In the genomic region with DNA sequence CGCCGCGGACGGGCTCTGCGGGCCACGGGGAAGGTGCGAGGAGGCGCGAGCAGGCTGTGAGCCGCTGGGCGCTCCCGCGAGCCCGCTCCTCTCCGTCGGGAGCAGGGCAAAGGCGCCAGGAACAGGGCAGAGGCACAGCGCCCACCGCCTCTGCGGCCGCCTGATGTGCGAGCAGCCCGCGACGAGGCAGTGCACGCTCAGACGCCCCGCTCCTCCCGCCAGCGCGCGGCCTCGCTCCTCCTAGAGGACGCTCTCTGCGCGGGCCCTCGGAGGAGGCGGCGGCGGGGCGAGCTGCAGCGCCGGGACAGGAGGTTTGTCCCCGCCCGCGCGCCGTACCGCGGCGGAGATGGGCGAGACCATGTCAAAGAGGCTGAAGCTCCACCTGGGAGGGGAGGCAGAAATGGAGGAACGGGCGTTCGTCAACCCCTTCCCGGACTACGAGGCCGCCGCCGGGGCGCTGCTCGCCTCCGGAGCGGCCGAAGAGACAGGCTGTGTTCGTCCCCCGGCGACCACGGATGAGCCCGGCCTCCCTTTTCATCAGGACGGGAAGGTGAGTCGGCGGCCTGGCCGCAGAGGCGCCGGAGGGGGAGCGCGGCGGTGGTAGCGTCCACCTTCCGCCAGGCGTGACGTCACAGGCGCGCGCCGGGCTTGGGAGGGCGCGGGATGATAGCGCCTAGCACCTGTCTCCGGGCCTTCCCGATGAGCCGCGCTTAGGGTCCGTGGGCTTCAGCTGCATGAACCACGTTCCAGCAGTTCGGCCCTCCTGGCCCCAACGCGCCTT, we compare ENCODE assay signal across 1 cellular context.
TF ChIP-seq lines count a peak whose summit lies in the region.

No MANE protein-coding gene starts in this region.

TF ChIP-seq in HepG2, 621 proteins besides CTCF, POLR2A, EP300 and RAD21 (continued from another document and continues in another):
- TF ChIP-seq, protein P1, sequence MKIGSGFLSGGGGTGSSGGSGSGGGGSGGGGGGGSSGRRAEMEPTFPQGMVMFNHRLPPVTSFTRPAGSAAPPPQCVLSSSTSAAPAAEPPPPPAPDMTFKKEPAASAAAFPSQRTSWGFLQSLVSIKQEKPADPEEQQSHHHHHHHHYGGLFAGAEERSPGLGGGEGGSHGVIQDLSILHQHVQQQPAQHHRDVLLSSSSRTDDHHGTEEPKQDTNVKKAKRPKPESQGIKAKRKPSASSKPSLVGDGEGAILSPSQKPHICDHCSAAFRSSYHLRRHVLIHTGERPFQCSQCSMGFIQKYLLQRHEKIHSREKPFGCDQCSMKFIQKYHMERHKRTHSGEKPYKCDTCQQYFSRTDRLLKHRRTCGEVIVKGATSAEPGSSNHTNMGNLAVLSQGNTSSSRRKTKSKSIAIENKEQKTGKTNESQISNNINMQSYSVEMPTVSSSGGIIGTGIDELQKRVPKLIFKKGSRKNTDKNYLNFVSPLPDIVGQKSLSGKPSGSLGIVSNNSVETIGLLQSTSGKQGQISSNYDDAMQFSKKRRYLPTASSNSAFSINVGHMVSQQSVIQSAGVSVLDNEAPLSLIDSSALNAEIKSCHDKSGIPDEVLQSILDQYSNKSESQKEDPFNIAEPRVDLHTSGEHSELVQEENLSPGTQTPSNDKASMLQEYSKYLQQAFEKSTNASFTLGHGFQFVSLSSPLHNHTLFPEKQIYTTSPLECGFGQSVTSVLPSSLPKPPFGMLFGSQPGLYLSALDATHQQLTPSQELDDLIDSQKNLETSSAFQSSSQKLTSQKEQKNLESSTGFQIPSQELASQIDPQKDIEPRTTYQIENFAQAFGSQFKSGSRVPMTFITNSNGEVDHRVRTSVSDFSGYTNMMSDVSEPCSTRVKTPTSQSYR (CRISPR knock-in tag; IDR thresholded peaks at IDR 0.05; ENCODE audit: borderline replicate concordance), result peak; percentile 5; the same call in 1 of the 2 replicates
- TF ChIP-seq ZSCAN21 (CRISPR knock-in tag; IDR thresholded peaks at IDR 0.05; ENCODE audit: borderline replicate concordance) (peak; percentile 86), TP53 (CRISPR knock-in tag; conservative IDR thresholded peaks at IDR 0.05) (no peak), SCMH1 (CRISPR knock-in tag; IDR thresholded peaks at IDR 0.05; ENCODE audit: borderline replicate concordance) (no peak), MIER2 (CRISPR knock-in tag; IDR thresholded peaks at IDR 0.05) (no peak), MAFF (IDR thresholded peaks at IDR 0.05; ENCODE audit: low read depth, low read length) (no peak), ZBTB1 (CRISPR knock-in tag; IDR thresholded peaks at IDR 0.05; ENCODE audit: borderline replicate concordance) (no peak), ZNF790 (CRISPR knock-in tag; IDR thresholded peaks at IDR 0.05; ENCODE audit: borderline replicate concordance) (peak; percentile 87; the same call in 1 of the 2 replicates), POGZ (CRISPR knock-in tag; IDR thresholded peaks at IDR 0.05) (peak; percentile 87), SATB2 (CRISPR knock-in tag; IDR thresholded peaks at IDR 0.05) (no peak), ZNF709 (CRISPR knock-in tag; IDR thresholded peaks at IDR 0.05) (peak; percentile 39; the same call in 1 of the 2 replicates), RBM39 (IDR thresholded peaks at IDR 0.05; ENCODE audit: low read depth, low read length, poor library complexity, severe bottlenecking) (peak; percentile 95), AHR (CRISPR knock-in tag; IDR thresholded peaks at IDR 0.05) (0 out of 2 replicates have a peak, but pooled peaks have one; percentile 33), NR2C2 (CRISPR knock-in tag; IDR thresholded peaks at IDR 0.05; ENCODE audit: borderline replicate concordance) (peak; percentile 74; the same call in 1 of the 2 replicates), ZNF546 (CRISPR knock-in tag; conservative IDR thresholded peaks at IDR 0.05) (peak; percentile 29; the same call in 1 of the 2 replicates), SETDB1 (CRISPR knock-in tag; IDR thresholded peaks at IDR 0.05; ENCODE audit: borderline replicate concordance) (no peak), SIN3A (IDR thresholded peaks at IDR 0.05; ENCODE audit: borderline replicate concordance, low read depth, low read length) (peak; percentile 64; the same call in 1 of the 2 replicates), SSRP1 (CRISPR knock-in tag; IDR thresholded peaks at IDR 0.05) (no peak), ZNF775 (CRISPR knock-in tag; IDR thresholded peaks at IDR 0.05; ENCODE audit: borderline replicate concordance) (no peak), ZNF605 (CRISPR knock-in tag; IDR thresholded peaks at IDR 0.05) (peak; percentile 70), REXO4 (CRISPR knock-in tag; IDR thresholded peaks at IDR 0.05; ENCODE audit: borderline replicate concordance) (0 out of 2 replicates have a peak, but pooled peaks have one; percentile 86), ZNF672 (CRISPR knock-in tag; IDR thresholded peaks at IDR 0.05) (no peak), THYN1 (CRISPR knock-in tag; IDR thresholded peaks at IDR 0.05; ENCODE audit: borderline replicate concordance, low read depth) (no peak), ZNF367 (CRISPR knock-in tag; IDR thresholded peaks at IDR 0.05; ENCODE audit: borderline replicate concordance) (peak; percentile 18; the same call in 1 of the 2 replicates), SAFB2 (CRISPR knock-in tag; IDR thresholded peaks at IDR 0.05; ENCODE audit: borderline replicate concordance, low read depth) (peak; percentile 88; the same call in 1 of the 2 replicates), FOXA1 (IDR thresholded peaks at IDR 0.05) (no peak), FOXA1 (CRISPR knock-in tag; IDR thresholded peaks at IDR 0.05) (no peak; the same call in 1 of the 2 replicates), AKAP8 (CRISPR knock-in tag; IDR thresholded peaks at IDR 0.05) (no peak; the same call in 1 of the 2 replicates)
- TF ChIP-seq, protein P2, sequence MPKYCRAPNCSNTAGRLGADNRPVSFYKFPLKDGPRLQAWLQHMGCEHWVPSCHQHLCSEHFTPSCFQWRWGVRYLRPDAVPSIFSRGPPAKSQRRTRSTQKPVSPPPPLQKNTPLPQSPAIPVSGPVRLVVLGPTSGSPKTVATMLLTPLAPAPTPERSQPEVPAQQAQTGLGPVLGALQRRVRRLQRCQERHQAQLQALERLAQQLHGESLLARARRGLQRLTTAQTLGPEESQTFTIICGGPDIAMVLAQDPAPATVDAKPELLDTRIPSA (CRISPR knock-in tag; IDR thresholded peaks at IDR 0.05; ENCODE audit: borderline replicate concordance), result peak; percentile 58; the same call in 1 of the 2 replicates
- TF ChIP-seq, protein P3, sequence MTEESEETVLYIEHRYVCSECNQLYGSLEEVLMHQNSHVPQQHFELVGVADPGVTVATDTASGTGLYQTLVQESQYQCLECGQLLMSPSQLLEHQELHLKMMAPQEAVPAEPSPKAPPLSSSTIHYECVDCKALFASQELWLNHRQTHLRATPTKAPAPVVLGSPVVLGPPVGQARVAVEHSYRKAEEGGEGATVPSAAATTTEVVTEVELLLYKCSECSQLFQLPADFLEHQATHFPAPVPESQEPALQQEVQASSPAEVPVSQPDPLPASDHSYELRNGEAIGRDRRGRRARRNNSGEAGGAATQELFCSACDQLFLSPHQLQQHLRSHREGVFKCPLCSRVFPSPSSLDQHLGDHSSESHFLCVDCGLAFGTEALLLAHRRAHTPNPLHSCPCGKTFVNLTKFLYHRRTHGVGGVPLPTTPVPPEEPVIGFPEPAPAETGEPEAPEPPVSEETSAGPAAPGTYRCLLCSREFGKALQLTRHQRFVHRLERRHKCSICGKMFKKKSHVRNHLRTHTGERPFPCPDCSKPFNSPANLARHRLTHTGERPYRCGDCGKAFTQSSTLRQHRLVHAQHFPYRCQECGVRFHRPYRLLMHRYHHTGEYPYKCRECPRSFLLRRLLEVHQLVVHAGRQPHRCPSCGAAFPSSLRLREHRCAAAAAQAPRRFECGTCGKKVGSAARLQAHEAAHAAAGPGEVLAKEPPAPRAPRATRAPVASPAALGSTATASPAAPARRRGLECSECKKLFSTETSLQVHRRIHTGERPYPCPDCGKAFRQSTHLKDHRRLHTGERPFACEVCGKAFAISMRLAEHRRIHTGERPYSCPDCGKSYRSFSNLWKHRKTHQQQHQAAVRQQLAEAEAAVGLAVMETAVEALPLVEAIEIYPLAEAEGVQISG (CRISPR knock-in tag; IDR thresholded peaks at IDR 0.05), result peak; percentile 90
- TF ChIP-seq, protein P4, sequence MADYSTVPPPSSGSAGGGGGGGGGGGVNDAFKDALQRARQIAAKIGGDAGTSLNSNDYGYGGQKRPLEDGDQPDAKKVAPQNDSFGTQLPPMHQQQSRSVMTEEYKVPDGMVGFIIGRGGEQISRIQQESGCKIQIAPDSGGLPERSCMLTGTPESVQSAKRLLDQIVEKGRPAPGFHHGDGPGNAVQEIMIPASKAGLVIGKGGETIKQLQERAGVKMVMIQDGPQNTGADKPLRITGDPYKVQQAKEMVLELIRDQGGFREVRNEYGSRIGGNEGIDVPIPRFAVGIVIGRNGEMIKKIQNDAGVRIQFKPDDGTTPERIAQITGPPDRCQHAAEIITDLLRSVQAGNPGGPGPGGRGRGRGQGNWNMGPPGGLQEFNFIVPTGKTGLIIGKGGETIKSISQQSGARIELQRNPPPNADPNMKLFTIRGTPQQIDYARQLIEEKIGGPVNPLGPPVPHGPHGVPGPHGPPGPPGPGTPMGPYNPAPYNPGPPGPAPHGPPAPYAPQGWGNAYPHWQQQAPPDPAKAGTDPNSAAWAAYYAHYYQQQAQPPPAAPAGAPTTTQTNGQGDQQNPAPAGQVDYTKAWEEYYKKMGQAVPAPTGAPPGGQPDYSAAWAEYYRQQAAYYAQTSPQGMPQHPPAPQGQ (CRISPR knock-in tag; IDR thresholded peaks at IDR 0.05; ENCODE audit: borderline replicate concordance), result 0 out of 2 replicates have a peak, but pooled peaks have one; percentile 77
- TF ChIP-seq, protein P5, sequence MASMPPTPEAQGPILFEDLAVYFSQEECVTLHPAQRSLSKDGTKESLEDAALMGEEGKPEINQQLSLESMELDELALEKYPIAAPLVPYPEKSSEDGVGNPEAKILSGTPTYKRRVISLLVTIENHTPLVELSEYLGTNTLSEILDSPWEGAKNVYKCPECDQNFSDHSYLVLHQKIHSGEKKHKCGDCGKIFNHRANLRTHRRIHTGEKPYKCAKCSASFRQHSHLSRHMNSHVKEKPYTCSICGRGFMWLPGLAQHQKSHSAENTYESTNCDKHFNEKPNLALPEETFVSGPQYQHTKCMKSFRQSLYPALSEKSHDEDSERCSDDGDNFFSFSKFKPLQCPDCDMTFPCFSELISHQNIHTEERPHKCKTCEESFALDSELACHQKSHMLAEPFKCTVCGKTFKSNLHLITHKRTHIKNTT (CRISPR knock-in tag; IDR thresholded peaks at IDR 0.05), result no peak
- TF ChIP-seq, protein P6, sequence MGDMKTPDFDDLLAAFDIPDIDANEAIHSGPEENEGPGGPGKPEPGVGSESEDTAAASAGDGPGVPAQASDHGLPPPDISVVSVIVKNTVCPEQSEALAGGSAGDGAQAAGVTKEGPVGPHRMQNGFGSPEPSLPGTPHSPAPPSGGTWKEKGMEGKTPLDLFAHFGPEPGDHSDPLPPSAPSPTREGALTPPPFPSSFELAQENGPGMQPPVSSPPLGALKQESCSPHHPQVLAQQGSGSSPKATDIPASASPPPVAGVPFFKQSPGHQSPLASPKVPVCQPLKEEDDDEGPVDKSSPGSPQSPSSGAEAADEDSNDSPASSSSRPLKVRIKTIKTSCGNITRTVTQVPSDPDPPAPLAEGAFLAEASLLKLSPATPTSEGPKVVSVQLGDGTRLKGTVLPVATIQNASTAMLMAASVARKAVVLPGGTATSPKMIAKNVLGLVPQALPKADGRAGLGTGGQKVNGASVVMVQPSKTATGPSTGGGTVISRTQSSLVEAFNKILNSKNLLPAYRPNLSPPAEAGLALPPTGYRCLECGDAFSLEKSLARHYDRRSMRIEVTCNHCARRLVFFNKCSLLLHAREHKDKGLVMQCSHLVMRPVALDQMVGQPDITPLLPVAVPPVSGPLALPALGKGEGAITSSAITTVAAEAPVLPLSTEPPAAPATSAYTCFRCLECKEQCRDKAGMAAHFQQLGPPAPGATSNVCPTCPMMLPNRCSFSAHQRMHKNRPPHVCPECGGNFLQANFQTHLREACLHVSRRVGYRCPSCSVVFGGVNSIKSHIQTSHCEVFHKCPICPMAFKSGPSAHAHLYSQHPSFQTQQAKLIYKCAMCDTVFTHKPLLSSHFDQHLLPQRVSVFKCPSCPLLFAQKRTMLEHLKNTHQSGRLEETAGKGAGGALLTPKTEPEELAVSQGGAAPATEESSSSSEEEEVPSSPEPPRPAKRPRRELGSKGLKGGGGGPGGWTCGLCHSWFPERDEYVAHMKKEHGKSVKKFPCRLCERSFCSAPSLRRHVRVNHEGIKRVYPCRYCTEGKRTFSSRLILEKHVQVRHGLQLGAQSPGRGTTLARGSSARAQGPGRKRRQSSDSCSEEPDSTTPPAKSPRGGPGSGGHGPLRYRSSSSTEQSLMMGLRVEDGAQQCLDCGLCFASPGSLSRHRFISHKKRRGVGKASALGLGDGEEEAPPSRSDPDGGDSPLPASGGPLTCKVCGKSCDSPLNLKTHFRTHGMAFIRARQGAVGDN (CRISPR knock-in tag; IDR thresholded peaks at IDR 0.05), result peak; percentile 94
- TF ChIP-seq, protein P7, sequence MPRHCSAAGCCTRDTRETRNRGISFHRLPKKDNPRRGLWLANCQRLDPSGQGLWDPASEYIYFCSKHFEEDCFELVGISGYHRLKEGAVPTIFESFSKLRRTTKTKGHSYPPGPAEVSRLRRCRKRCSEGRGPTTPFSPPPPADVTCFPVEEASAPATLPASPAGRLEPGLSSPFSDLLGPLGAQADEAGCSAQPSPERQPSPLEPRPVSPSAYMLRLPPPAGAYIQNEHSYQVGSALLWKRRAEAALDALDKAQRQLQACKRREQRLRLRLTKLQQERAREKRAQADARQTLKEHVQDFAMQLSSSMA (CRISPR knock-in tag; IDR thresholded peaks at IDR 0.05), result peak; percentile 92
- TF ChIP-seq, protein P8, sequence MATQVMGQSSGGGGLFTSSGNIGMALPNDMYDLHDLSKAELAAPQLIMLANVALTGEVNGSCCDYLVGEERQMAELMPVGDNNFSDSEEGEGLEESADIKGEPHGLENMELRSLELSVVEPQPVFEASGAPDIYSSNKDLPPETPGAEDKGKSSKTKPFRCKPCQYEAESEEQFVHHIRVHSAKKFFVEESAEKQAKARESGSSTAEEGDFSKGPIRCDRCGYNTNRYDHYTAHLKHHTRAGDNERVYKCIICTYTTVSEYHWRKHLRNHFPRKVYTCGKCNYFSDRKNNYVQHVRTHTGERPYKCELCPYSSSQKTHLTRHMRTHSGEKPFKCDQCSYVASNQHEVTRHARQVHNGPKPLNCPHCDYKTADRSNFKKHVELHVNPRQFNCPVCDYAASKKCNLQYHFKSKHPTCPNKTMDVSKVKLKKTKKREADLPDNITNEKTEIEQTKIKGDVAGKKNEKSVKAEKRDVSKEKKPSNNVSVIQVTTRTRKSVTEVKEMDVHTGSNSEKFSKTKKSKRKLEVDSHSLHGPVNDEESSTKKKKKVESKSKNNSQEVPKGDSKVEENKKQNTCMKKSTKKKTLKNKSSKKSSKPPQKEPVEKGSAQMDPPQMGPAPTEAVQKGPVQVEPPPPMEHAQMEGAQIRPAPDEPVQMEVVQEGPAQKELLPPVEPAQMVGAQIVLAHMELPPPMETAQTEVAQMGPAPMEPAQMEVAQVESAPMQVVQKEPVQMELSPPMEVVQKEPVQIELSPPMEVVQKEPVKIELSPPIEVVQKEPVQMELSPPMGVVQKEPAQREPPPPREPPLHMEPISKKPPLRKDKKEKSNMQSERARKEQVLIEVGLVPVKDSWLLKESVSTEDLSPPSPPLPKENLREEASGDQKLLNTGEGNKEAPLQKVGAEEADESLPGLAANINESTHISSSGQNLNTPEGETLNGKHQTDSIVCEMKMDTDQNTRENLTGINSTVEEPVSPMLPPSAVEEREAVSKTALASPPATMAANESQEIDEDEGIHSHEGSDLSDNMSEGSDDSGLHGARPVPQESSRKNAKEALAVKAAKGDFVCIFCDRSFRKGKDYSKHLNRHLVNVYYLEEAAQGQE (IDR thresholded peaks at IDR 0.05; ENCODE audit: borderline replicate concordance in 1 of 2, low read depth in 1 of 2, low read length in 2 of 2), result peak in 1 of 2 experiments; percentile 25; a peak in 1 of 4 replicates
